In the genomic region with DNA sequence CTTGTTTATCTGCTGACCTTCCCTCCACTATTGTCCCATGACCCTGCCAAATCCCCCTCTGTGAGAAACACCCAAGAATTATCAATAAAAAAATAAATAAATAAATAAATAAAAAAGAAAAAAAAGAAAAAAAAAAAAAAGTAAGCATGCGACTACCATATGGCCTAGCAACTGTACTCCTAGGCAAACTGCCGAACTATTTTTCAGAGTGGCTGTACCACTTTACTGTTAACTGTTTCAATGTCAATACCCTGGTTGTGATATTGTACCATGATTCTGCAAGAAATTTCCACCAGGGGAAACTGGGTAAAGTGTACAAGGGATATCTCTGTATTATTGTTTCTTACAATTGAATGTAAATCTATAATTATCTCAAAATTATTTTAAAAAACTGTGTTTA, we compare ENCODE assay signal across 26 cellular contexts. TPM values are rescaled to one million over a fixed set of nuclear protein-coding genes. Genes with fewer than 3 reads are reported as not detected.
DNase-seq lines count a peak whose midpoint lies in the region; ATAC-seq and TF ChIP-seq lines count a peak whose summit lies in the region.
"Had no signal": no experiment of that assay in that cellular context is flagged by ENCODE, and none has a peak within 500 bp of the region (broad histone marks: within the 10 kb centered on the region; RNA-seq: fewer than 3 reads in every experiment).

No MANE protein-coding gene starts in this region.

- intact Hi-C loops in left ventricle myocardium superior (cut with micrococcal nuclease) (no loop called here), right cardiac atrium (cut with DNase I) (no loop called here)

- H3K27ac ChIP-seq in right cardiac atrium (ENCODE audit: low read length) (no peak overlapping the region), WERI-Rb-1 (peak overlapping the region; percentile 71)
- H3K27ac ChIP-seq: C4-2B, left lung, SJCRH30, upper lobe of right lung had no signal

- WGBS in right cardiac atrium = 35% methylated on average over 2 of the region's 2 CpGs

- no peaks in the 10 kb centered on the region for H3K9me3 ChIP-seq in right cardiac atrium (ENCODE audit: control insufficient read depth, low read length)
- H3K9me3 ChIP-seq in WERI-Rb-1 (ENCODE audit: severe bottlenecking) = peaks cover 4% of the 10 kb centered on the region
- H3K9me3 ChIP-seq: left lung, SJCRH30, upper lobe of right lung had no signal

- peaks cover 3% of the 10 kb centered on the region for H3K4me1 ChIP-seq in right cardiac atrium (ENCODE audit: control insufficient read depth, insufficient read depth, low read length)
- H3K4me1 ChIP-seq: SJCRH30 had no signal

- no peak overlapping the region for H3K4me3 ChIP-seq in right cardiac atrium (ENCODE audit: low read length)
- H3K4me3 ChIP-seq in WERI-Rb-1 (ENCODE audit: low read depth, low read length) = no peak overlapping the region
- no peak overlapping the region for H3K4me3 ChIP-seq in fibroblast of villous mesenchyme (ENCODE audit: low read depth, low read length)
- H3K4me3 ChIP-seq: left lung, SJCRH30, upper lobe of right lung had no signal

- H3K27me3 ChIP-seq in right cardiac atrium (ENCODE audit: control insufficient read depth, insufficient read depth) (no peaks in the 10 kb centered on the region), WERI-Rb-1 (ENCODE audit: insufficient read depth, low read depth, severe bottlenecking) (no peaks in the 10 kb centered on the region)
- H3K27me3 ChIP-seq: left lung, SJCRH30, upper lobe of right lung had no signal

- no peaks in the 10 kb centered on the region for H3K36me3 ChIP-seq in WERI-Rb-1
- H3K36me3 ChIP-seq: upper lobe of right lung had no signal

- TF ChIP-seq CTCF in WERI-Rb-1 (IDR thresholded peaks at IDR 0.05; ENCODE audit: low read depth, low read length) = no peak
- no peak for TF ChIP-seq CTCF in fibroblast of villous mesenchyme (IDR thresholded peaks at IDR 0.05; ENCODE audit: insufficient read depth, low read depth, low read length)

- DNase-seq in left ventricle myocardium superior = no peak
- DNase-seq in right cardiac atrium = no peak
- no peak for DNase-seq in WERI-Rb-1
- peak; percentile 38 for DNase-seq in fibroblast of villous mesenchyme (ENCODE audit: low read depth)
- no peak for DNase-seq in mesenteric fat pad (ENCODE audit: low spot score)
- no peak for DNase-seq in SKM-1 treated with dmso at 0.1 percent for 144 hours (lab: John Stamatoyannopoulos, UW; ENCODE audit: unreplicated experiment)
- DNase-seq in DMS114 treated with DMSO at 0.1 percent for 48 hours (lab: John Stamatoyannopoulos, UW; ENCODE audit: unreplicated experiment) = no peak
- DNase-seq: activated CD4-positive, alpha-beta memory T cell treated with anti-CD3 and anti-CD28 coated beads for 36 hours; aorta; caudate nucleus; EL; hippocampal formation; immature natural killer cell; KBM-7; left lung; NCI-H1436 treated with DMSO at 0.1 percent for 48 hours; NCI-H526; posterior cingulate gyrus; SJCRH30; substantia nigra; T-cell; upper lobe of right lung had no signal

- ATAC-seq in left ventricle myocardium superior (peak; percentile 70), right cardiac atrium (no peak), GM18870 (IDR thresholded peaks at IDR 0.05; ENCODE audit: unreplicated experiment) (no peak)
- ATAC-seq: activated CD4-positive, CD25-positive, alpha-beta regulatory T cell treated with anti-CD3 and anti-CD28 coated beads, Interleukin-2, amount 50 U/mL, for 24 hours; activated naive CD4-positive, alpha-beta T cell treated with anti-CD3 and anti-CD28 coated beads, Interleukin-2, amount 50 U/mL, for 72 hours; left lung; T-cell; upper lobe of right lung had no signal

RNA-seq across cellular contexts. Expression of a gene that starts 41.3 kb away (rescaled TPM):
- total RNA-seq in left ventricle myocardium superior = 680 TPM
- 100 to 1,000 TPM; 443 to 557 (median 472) TPM for total RNA-seq in right cardiac atrium
- 267 TPM for polyA plus RNA-seq in right cardiac atrium
- total RNA-seq in fibroblast of villous mesenchyme = 111 and 127 TPM in 2 replicates
- total RNA-seq in mesenteric fat pad = 303 TPM
